Comparison of ENCODE assay signal across 11 cellular contexts in genomic region chr2:209426432-209426831, GRCh38. TPM values are rescaled to one million over a fixed set of nuclear protein-coding genes. Genes with fewer than 3 reads are reported as not detected.
A peak's percentile ranks its signal among the peaks of the same experiment; 100 is the strongest.
DNase-seq lines count a peak whose midpoint lies in the region; ATAC-seq and TF ChIP-seq lines count a peak whose summit lies in the region.
"Had no signal": no experiment of that assay in that cellular context is flagged by ENCODE, and none has a peak within 500 bp of the region (broad histone marks: within the 10 kb centered on the region; RNA-seq: fewer than 3 reads in every experiment).

No MANE protein-coding gene starts in this region.

- no peaks in the 10 kb centered on the region for H3K9me3 Mint-ChIP-seq in nephron
- H3K9me3 Mint-ChIP-seq: activated T-cell treated with anti-CD3 and anti-CD28 coated beads, Interleukin-2, amount 50 U/mL, for 4 hours had no signal

- H3K4me1 Mint-ChIP-seq in nephron = peaks cover 20% of the 10 kb centered on the region

- H3K36me3 Mint-ChIP-seq in nephron (ENCODE audit: low read depth) = no peaks in the 10 kb centered on the region

- no peak for ATAC-seq in omental fat pad (ENCODE audit: low FRiP score)
- no peak for ATAC-seq in GM19395 (IDR thresholded peaks at IDR 0.05; ENCODE audit: unreplicated experiment)
- ATAC-seq: activated T-cell treated with anti-CD3 and anti-CD28 coated beads, Interleukin-2, amount 50 U/mL, for 4 hours had no signal

- TF ChIP-seq CTCF in nephron (IDR thresholded peaks at IDR 0.05; ENCODE audit: unreplicated experiment in 3 of 3) (no peak), omental fat pad (IDR thresholded peaks at IDR 0.05) (no peak)

- peak overlapping the region in 1 of 3 experiments; percentile 41 for H3K27ac Mint-ChIP-seq in nephron

- H3K27me3 Mint-ChIP-seq in nephron (ENCODE audit: low read depth) = peaks cover 7% of the 10 kb centered on the region

- peak overlapping the region; percentile 48 to 65 (median 60) for H3K4me3 Mint-ChIP-seq in nephron
- H3K4me3 Mint-ChIP-seq: activated T-cell treated with anti-CD3 and anti-CD28 coated beads, Interleukin-2, amount 50 U/mL, for 4 hours had no signal

- peak; percentile 77 for DNase-seq in H4 (ENCODE audit: low spot score)
- peak; percentile 84 for DNase-seq in NCI-H345 treated with DMSO at 0.1 percent for 48 hours (lab: John Stamatoyannopoulos, UW; ENCODE audit: unreplicated experiment)
- DNase-seq in cerebellar cortex (ENCODE audit: low spot score) = peak; percentile 67
- DNase-seq in omental fat pad (ENCODE audit: low spot score) = no peak
- no peak for DNase-seq in HT-29 (ENCODE audit: low spot score)
- DNase-seq in SIG-M5 (lab: John Stamatoyannopoulos, UW) = no peak
- DNase-seq: activated T-cell treated with anti-CD3 and anti-CD28 coated beads, Interleukin-2, amount 50 U/mL, for 4 hours; foreskin fibroblast; occipital lobe had no signal

RNA-seq across cellular contexts. Expression of gene MAP2, which starts 2.6 kb away (rescaled TPM):
- total RNA-seq in H4 (2014; rRNA removed; shearing (Covaris generic)) = 5.3 TPM in 2 replicates
- total RNA-seq in omental fat pad = 10 to 100 TPM; 18.9 to 36.4 (median 25.3) TPM
- total RNA-seq in HT-29 (2014; rRNA removed; shearing (Covaris generic)) = 0.08 and 1.4 TPM in 2 replicates

Comparison
In these comparisons a context has a peak if more than half of its experiments do, and no peak if none do; other contexts are left out.
1. DNase-seq: peak in H4 (single experiment), NCI-H345 treated with DMSO at 0.1 percent for 48 hours (single experiment) and cerebellar cortex (single experiment); none in omental fat pad (single experiment), HT-29 (single experiment) and SIG-M5 (single experiment).